ENCODE assay signal across 17 cellular contexts in genomic region chrX:122770581-122770980, GRCh38.
"Had no signal": no experiment of that assay in that cellular context is flagged by ENCODE, and none has a peak within 500 bp of the region (broad histone marks: within the 10 kb centered on the region; RNA-seq: fewer than 3 reads in every experiment).

No MANE protein-coding gene starts in this region.

- H3K27ac Mint-ChIP-seq: activated B cell treated with CpG ODN at 0.5 μM for 24 hours; activated CD4-positive, alpha-beta T cell treated with anti-CD3 and anti-CD28 coated beads, Interleukin-2, amount 10 ng/mL, durations not matched to agents 24 days and 14 days; memory B cell; natural killer cell treated with Interleukin-12 subunit alpha and Interleukin-12 subunit beta and Interleukin-15 and Interleukin-18, amount 100 ng/mL, for 72 hours; stimulated activated naive B cell treated with anti-CD40 and anti-IgM and Interleukin-4, amounts not matched to agents 10 μg/mL and 1 μg/mL and 100 μg/mL, for 72 hours had no signal

- H3K4me3 ChIP-seq: coronary artery, heart right ventricle, left ventricle myocardium inferior, prostate gland, sigmoid colon, tibial nerve, vagina had no signal

- ATAC-seq: heart right ventricle; natural killer cell treated with Interleukin-12 subunit alpha and Interleukin-12 subunit beta and Interleukin-15 and Interleukin-18, amount 100 ng/mL, for 72 hours; stimulated activated naive B cell treated with anti-CD40 and anti-IgM and Interleukin-4, amounts not matched to agents 10 μg/mL and 1 μg/mL and 100 μg/mL, for 72 hours had no signal

- H3K27me3 Mint-ChIP-seq: activated B cell treated with CpG ODN at 0.5 μM for 24 hours; activated CD4-positive, alpha-beta T cell treated with anti-CD3 and anti-CD28 coated beads, Interleukin-2, amount 10 ng/mL, durations not matched to agents 24 days and 14 days; memory B cell; natural killer cell treated with Interleukin-12 subunit alpha and Interleukin-12 subunit beta and Interleukin-15 and Interleukin-18, amount 100 ng/mL, for 72 hours; stimulated activated naive B cell treated with anti-CD40 and anti-IgM and Interleukin-4, amounts not matched to agents 10 μg/mL and 1 μg/mL and 100 μg/mL, for 72 hours had no signal

- DNase-seq: activated B cell treated with CpG ODN at 0.5 μM for 24 hours; activated CD4-positive, alpha-beta T cell treated with anti-CD3 and anti-CD28 coated beads, Interleukin-2, amount 10 ng/mL, durations not matched to agents 24 days and 14 days; activated naive CD4-positive, alpha-beta T cell treated with Interleukin-2 at 50 U/mL for 16 hours; central memory CD4-positive, alpha-beta T cell; effector CD4-positive, alpha-beta T cell; foreskin melanocyte; heart right ventricle; left ventricle myocardium inferior; sigmoid colon; stimulated activated CD4-positive, alpha-beta T cell treated with anti-CD3 and anti-CD28 coated beads, Interleukin-2, amount 100 ng/mL, for 24 hours; stimulated activated naive B cell treated with anti-CD40 and anti-IgM and Interleukin-4, amounts not matched to agents 10 μg/mL and 1 μg/mL and 100 μg/mL, for 72 hours had no signal

- H3K9me3 Mint-ChIP-seq: activated CD4-positive, alpha-beta T cell treated with anti-CD3 and anti-CD28 coated beads, Interleukin-2, amount 10 ng/mL, durations not matched to agents 24 days and 14 days had no signal

- H3K4me1 Mint-ChIP-seq: activated B cell treated with CpG ODN at 0.5 μM for 24 hours; activated CD4-positive, alpha-beta T cell treated with anti-CD3 and anti-CD28 coated beads, Interleukin-2, amount 10 ng/mL, durations not matched to agents 24 days and 14 days; memory B cell; stimulated activated naive B cell treated with anti-CD40 and anti-IgM and Interleukin-4, amounts not matched to agents 10 μg/mL and 1 μg/mL and 100 μg/mL, for 72 hours had no signal

- H3K27ac ChIP-seq: coronary artery, heart right ventricle, left ventricle myocardium inferior, prostate gland, sigmoid colon, tibial nerve, vagina had no signal

- H3K4me3 Mint-ChIP-seq: activated B cell treated with CpG ODN at 0.5 μM for 24 hours; activated CD4-positive, alpha-beta T cell treated with anti-CD3 and anti-CD28 coated beads, Interleukin-2, amount 10 ng/mL, durations not matched to agents 24 days and 14 days; memory B cell; natural killer cell treated with Interleukin-12 subunit alpha and Interleukin-12 subunit beta and Interleukin-15 and Interleukin-18, amount 100 ng/mL, for 72 hours; stimulated activated naive B cell treated with anti-CD40 and anti-IgM and Interleukin-4, amounts not matched to agents 10 μg/mL and 1 μg/mL and 100 μg/mL, for 72 hours had no signal

- H3K27me3 ChIP-seq: heart right ventricle, sigmoid colon, tibial nerve, vagina had no signal

- H3K36me3 Mint-ChIP-seq: memory B cell; natural killer cell treated with Interleukin-12 subunit alpha and Interleukin-12 subunit beta and Interleukin-15 and Interleukin-18, amount 100 ng/mL, for 72 hours; stimulated activated naive B cell treated with anti-CD40 and anti-IgM and Interleukin-4, amounts not matched to agents 10 μg/mL and 1 μg/mL and 100 μg/mL, for 72 hours had no signal

- H3K4me1 ChIP-seq: heart right ventricle, left ventricle myocardium inferior, prostate gland, sigmoid colon, tibial nerve, vagina had no signal

- H3K9me3 ChIP-seq: left ventricle myocardium inferior, prostate gland, sigmoid colon, vagina had no signal

- H3K36me3 ChIP-seq: heart right ventricle, left ventricle myocardium inferior, prostate gland, sigmoid colon, tibial nerve, vagina had no signal
